1 cellular context compared by ENCODE assay signal in genomic region chr16:3857189-3858013, GRCh38.
TF ChIP-seq lines count a peak whose summit lies in the region.

No MANE protein-coding gene starts in this region.

TF ChIP-seq in GM23338, 12 proteins besides CTCF, POLR2A, EP300 and RAD21 (continued from another document):
- TF ChIP-seq ZNF462 (CRISPR knock-in tag; IDR thresholded peaks at IDR 0.05) (no peak), POLR2AphosphoS5 (IDR thresholded peaks at IDR 0.05; ENCODE audit: low read depth) (no peak), STAT1 (IDR thresholded peaks at IDR 0.05; ENCODE audit: unreplicated experiment) (no peak), JUNB (IDR thresholded peaks at IDR 0.05; ENCODE audit: unreplicated experiment) (no peak), EZH2phosphoT487 (IDR thresholded peaks at IDR 0.05; ENCODE audit: unreplicated experiment) (no peak), ETS1 (IDR thresholded peaks at IDR 0.05) (no peak), ZNF331 (CRISPR knock-in tag; IDR thresholded peaks at IDR 0.05; ENCODE audit: low read depth) (no peak), REST (IDR thresholded peaks at IDR 0.05; ENCODE audit: unreplicated experiment) (no peak), ZNF114 (CRISPR knock-in tag; IDR thresholded peaks at IDR 0.05) (no peak)
